ENCODE assay signal across 15 cellular contexts in the genomic region with DNA sequence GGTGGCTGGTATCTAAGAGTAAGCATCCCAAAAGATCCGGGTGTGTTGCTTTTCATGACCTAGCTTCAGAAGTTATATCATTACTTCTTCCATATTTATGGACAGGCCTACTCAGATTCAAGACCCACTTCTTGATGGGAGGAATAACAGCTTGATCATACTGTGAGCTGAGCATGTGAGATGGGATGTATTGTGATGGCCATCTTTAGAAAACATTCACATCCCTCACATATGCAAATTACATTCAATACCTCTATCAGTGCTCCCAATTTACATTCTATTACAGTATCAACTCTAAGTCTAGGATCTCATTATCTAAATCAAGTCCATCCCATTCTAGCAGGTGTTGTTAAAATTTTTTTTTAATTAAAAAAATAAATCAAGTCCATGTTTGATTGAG.
DNase-seq lines count a peak whose midpoint lies in the region; ATAC-seq, FAIRE-seq and TF ChIP-seq lines count a peak whose summit lies in the region.
"Had no signal": no experiment of that assay in that cellular context is flagged by ENCODE, and none has a peak within 500 bp of the region (broad histone marks: within the 10 kb centered on the region; RNA-seq: fewer than 3 reads in every experiment).

No MANE protein-coding gene starts in this region.

- no peaks in the 10 kb centered on the region for H3K23me2 ChIP-seq in H1 (ENCODE audit: low read depth, low read length)

- no peaks in the 10 kb centered on the region for H3K9me3 Mint-ChIP-seq in GM23338
- no peaks in the 10 kb centered on the region for H3K9me3 Mint-ChIP-seq in neural crest cell
- H3K9me3 Mint-ChIP-seq: CD14-positive monocyte; CD8-positive, alpha-beta T cell had no signal

- DNase-seq in GM23338 (ENCODE audit: low spot score): no peak
- no peak for DNase-seq in H1 (ENCODE audit: low read depth in 1 of 2, low spot score in 2 of 2)
- DNase-seq in neural crest cell (ENCODE audit: low read depth, low spot score): no peak
- DNase-seq in DMS 273 treated with DMSO at 0.1 percent for 48 hours (lab: John Stamatoyannopoulos, UW): no peak
- DNase-seq in SW 1271 (lab: John Stamatoyannopoulos, UW): no peak
- no peak for DNase-seq in activated CD4-positive, alpha-beta T cell treated with anti-CD3 and anti-CD28 coated beads for 1 hour
- no peak for DNase-seq in brain microvascular endothelial cell
- DNase-seq: CD8-positive, alpha-beta T cell; COR-L47; GOT3; Karpas-422 had no signal

- peaks cover 57% of the 10 kb centered on the region for H3K4me1 Mint-ChIP-seq in GM23338
- peaks cover 9% of the 10 kb centered on the region for H3K4me1 Mint-ChIP-seq in neural crest cell

- TF ChIP-seq CTCF in GM23338 (conservative IDR thresholded peaks at IDR 0.05; ENCODE audit: low read depth in 2 of 2) (no peak), H1 (IDR thresholded peaks at IDR 0.05; ENCODE audit: control extremely low read depth in 1 of 3, insufficient read depth in 1 of 3, low read depth in 1 of 3, low read length in 3 of 3) (no peak), neural crest cell (conservative IDR thresholded peaks at IDR 0.05) (no peak), brain microvascular endothelial cell (IDR thresholded peaks at IDR 0.05; ENCODE audit: low read depth, low read length, missing control alignments) (no peak)

- H3K4me3 ChIP-seq in GM23338 (no peak overlapping the region), HUES64 (ENCODE audit: low read length) (no peak overlapping the region), H1 (ENCODE audit: extremely low read depth in 1 of 4, insufficient read depth in 2 of 4, low read depth in 3 of 4, low read length in 4 of 4) (no peak overlapping the region), brain microvascular endothelial cell (ENCODE audit: low read depth, low read length) (no peak overlapping the region)

- H3K23ac ChIP-seq in H1 (ENCODE audit: insufficient read length): no peak overlapping the region

- TF ChIP-seq EP300 in H1 (IDR thresholded peaks at IDR 0.05; ENCODE audit: borderline replicate concordance in 1 of 2, low read depth in 2 of 2, low read length in 2 of 2): no peak

- peak overlapping the region; percentile 34; the same call in 1 of the 2 replicates for H2BK20ac ChIP-seq in H1 (ENCODE audit: low read length)

- H4K20me1 ChIP-seq in GM23338 (replicated peaks; ENCODE audit: insufficient read depth) (no peaks in the 10 kb centered on the region), H1 (replicated peaks in 1 of 2; ENCODE audit: control insufficient read depth in 1 of 2, insufficient read depth in 2 of 2, low read length in 2 of 2) (no peaks in the 10 kb centered on the region)

- H3K56ac ChIP-seq in H1 (replicated peaks; ENCODE audit: insufficient read length, low read depth, low read length): no peak overlapping the region

- peak overlapping the region; percentile 89 for H2BK12ac ChIP-seq in H1 (ENCODE audit: low read depth, low read length)

- peaks cover 53% of the 10 kb centered on the region for H3K79me2 ChIP-seq in GM23338 (replicated peaks; ENCODE audit: insufficient read depth)
- peaks cover 0 to 47% of the 10 kb centered on the region in 2 experiments; a peak in 2 of 4 replicates for H3K79me2 ChIP-seq in H1 (ENCODE audit: control insufficient read depth in 1 of 2, insufficient read depth in 2 of 2, low read length in 2 of 2)

- no peak for FAIRE-seq in H1 (lab: Jason Lieb, UNC)
- FAIRE-seq: HepG2 had no signal

- H3K27me3 ChIP-seq in GM23338 (ENCODE audit: insufficient read depth): no peaks in the 10 kb centered on the region
- no peaks in the 10 kb centered on the region for H3K27me3 ChIP-seq in HUES64 (ENCODE audit: insufficient read depth, low read length)
- no peaks in the 10 kb centered on the region for H3K27me3 ChIP-seq in H1 (replicated peaks in 1 of 4; ENCODE audit: control insufficient read depth in 3 of 4, extremely low read depth in 1 of 4, insufficient read depth in 3 of 4, low read length in 3 of 4)
- no peaks in the 10 kb centered on the region for H3K27me3 ChIP-seq in brain microvascular endothelial cell (replicated peaks)

- H3F3A ChIP-seq in GM23338 (replicated peaks; ENCODE audit: low read depth): no peaks in the 10 kb centered on the region

- H3K18ac ChIP-seq in H1 (ENCODE audit: extremely low read depth, low read length): no peak overlapping the region

- TF ChIP-seq RAD21 in H1 (IDR thresholded peaks at IDR 0.05 in 1 of 2, conservative IDR thresholded peaks at IDR 0.05 in 1 of 2; ENCODE audit: low read depth in 2 of 2, low read length in 2 of 2): no peak

- H2BK120ac ChIP-seq in H1 (replicated peaks; ENCODE audit: low read depth, low read length): no peak overlapping the region

- H3K27ac ChIP-seq in GM23338 (ENCODE audit: low read depth) (peak overlapping the region; percentile 56), HUES64 (ENCODE audit: low read depth, low read length) (peak overlapping the region; percentile 55), H1 (ENCODE audit: low read depth, low read length) (0 out of 2 replicates have a peak overlapping the region, but pooled peaks have one; percentile 16), brain microvascular endothelial cell (no peak overlapping the region)

- no peak overlapping the region for H4K5ac ChIP-seq in H1 (ENCODE audit: insufficient read length, low read depth, low read length)

- no peaks in the 10 kb centered on the region for H3K36me3 Mint-ChIP-seq in GM23338 (ENCODE audit: low read depth)
- H3K36me3 Mint-ChIP-seq in neural crest cell (ENCODE audit: low read depth): no peaks in the 10 kb centered on the region

- no peak overlapping the region for H2BK15ac ChIP-seq in H1 (ENCODE audit: low read length)

- H4K8ac ChIP-seq in H1 (ENCODE audit: extremely low read depth, insufficient read depth, low read length): no peak overlapping the region; the same call in 1 of the 2 replicates

- H3K27ac Mint-ChIP-seq in GM23338: peak overlapping the region; percentile 36; the same call in 1 of the 2 replicates
- H3K27ac Mint-ChIP-seq in neural crest cell (ENCODE audit: unreplicated experiment): peak overlapping the region; percentile 27
- H3K27ac Mint-ChIP-seq: CD14-positive monocyte; CD8-positive, alpha-beta T cell had no signal

- ATAC-seq in GM23338: peak; percentile 72
- ATAC-seq: CD8-positive, alpha-beta T cell; HCT116; HepG2 had no signal

- no peaks in the 10 kb centered on the region for H3K9me3 ChIP-seq in HUES64 (ENCODE audit: insufficient read depth, low read depth, low read length)
- H3K9me3 ChIP-seq in H1 (ENCODE audit: insufficient read depth in 2 of 2, low read depth in 1 of 2, low read length in 1 of 2): no peaks in the 10 kb centered on the region

- TF ChIP-seq POLR2A in H1 (IDR thresholded peaks at IDR 0.05; ENCODE audit: control extremely low read depth in 1 of 2, low read depth in 2 of 2, low read length in 2 of 2): no peak

- H4K91ac ChIP-seq in H1 (replicated peaks; ENCODE audit: insufficient read length, low read length): peak overlapping the region; percentile 20

- H2AFZ ChIP-seq in GM23338 (no peak overlapping the region), H1 (ENCODE audit: low read length) (no peak overlapping the region)

- peak overlapping the region; percentile 54; the same call in 1 of the 2 replicates for H2BK5ac ChIP-seq in H1 (ENCODE audit: low read depth, low read length)

- H3K36me3 ChIP-seq in GM23338 (ENCODE audit: insufficient read depth) (no peaks in the 10 kb centered on the region), HUES64 (ENCODE audit: insufficient read depth, low read length) (no peaks in the 10 kb centered on the region), H1 (ENCODE audit: control insufficient read depth in 2 of 4, insufficient read depth in 4 of 4, low read length in 3 of 4) (no peaks in the 10 kb centered on the region; a peak in 1 of 8 replicates), brain microvascular endothelial cell (replicated peaks) (no peaks in the 10 kb centered on the region)

- peaks cover 51% of the 10 kb centered on the region for H3K4me1 ChIP-seq in GM23338 (ENCODE audit: insufficient read depth)
- H3K4me1 ChIP-seq in HUES64 (ENCODE audit: insufficient read depth, low read length): peaks cover 50% of the 10 kb centered on the region
- peaks cover 4 to 22% (median 14%) of the 10 kb centered on the region in 4 experiments; a peak in 5 of 7 replicates for H3K4me1 ChIP-seq in H1 (replicated peaks in 1 of 4; ENCODE audit: control insufficient read depth in 3 of 4, insufficient read depth in 4 of 4, low read length in 3 of 4)

- H3K14ac ChIP-seq in H1 (ENCODE audit: insufficient read length): no peak overlapping the region

- H3K27me3 Mint-ChIP-seq in GM23338 (ENCODE audit: insufficient read depth, low read depth, poor library complexity): no peaks in the 10 kb centered on the region
- H3K27me3 Mint-ChIP-seq in neural crest cell (ENCODE audit: low read depth): no peaks in the 10 kb centered on the region

- in situ Hi-C loops in brain microvascular endothelial cell (cut with HindIII; ENCODE audit: low pct_ligation_motif_present, low sequenced_read_pairs): no loop called here

- H3K79me1 ChIP-seq in H1 (ENCODE audit: low read depth, low read length): no peaks in the 10 kb centered on the region

- H3K9ac ChIP-seq in HUES64 (ENCODE audit: low read depth, low read length): no peak overlapping the region
- no peak overlapping the region for H3K9ac ChIP-seq in H1 (replicated peaks in 1 of 4; ENCODE audit: extremely low read depth in 1 of 4, low read depth in 3 of 4, low read length in 3 of 4)

- POLR2A ChIA-PET in H1 (lab: Charles Lee; ENCODE audit: partially characterized antibody): interaction anchor here (1.0 kb wide), 1 partner anchor 9 kb away, joined by 3 read pairs; no protein-coding TSS in a partner anchor

- CTCF ChIA-PET in H1 (lab: Charles Lee; ENCODE audit: partially characterized antibody): interaction anchor here (0.8 kb wide), 1 partner anchor 9 kb away, joined by 3 read pairs; no protein-coding TSS in a partner anchor

- H3K4ac ChIP-seq in H1 (replicated peaks; ENCODE audit: insufficient read length, low read depth, low read length): no peak overlapping the region

- 82% methylated on average over 1 of the region's 1 CpG for WGBS in HUES64
- 67% methylated on average over 1 of the region's 1 CpG; no CpG with 5 or more reads in 1 of the 2 experiments for WGBS in H1 (ENCODE audit: extremely low coverage in 1 of 2, insufficient coverage in 1 of 2, insufficient read length in 1 of 2, insufficient replicate concordance in 2 of 2, low coverage in 1 of 2, low lambda C conversion rate in 2 of 2, missing lambda C conversion rate in 1 of 2), 2 experiments

- H3K9me2 ChIP-seq in GM23338 (ENCODE audit: insufficient read depth): no peaks in the 10 kb centered on the region

- H3K4me2 ChIP-seq in GM23338 (peak overlapping the region; percentile 22; the same call in 1 of the 2 replicates), H1 (ENCODE audit: insufficient read depth in 1 of 2, low read depth in 2 of 2, low read length in 2 of 2) (peak overlapping the region; percentile 27 to 52; a peak in 3 of 4 replicates)

- H3K4me3 Mint-ChIP-seq in GM23338 (no peak overlapping the region), neural crest cell (no peak overlapping the region)
- H3K4me3 Mint-ChIP-seq: CD14-positive monocyte; CD8-positive, alpha-beta T cell had no signal

- H2AK5ac ChIP-seq in H1 (ENCODE audit: low read depth, low read length): no peak overlapping the region

TF ChIP-seq in H1, 55 proteins besides CTCF, POLR2A, EP300 and RAD21:
- TF ChIP-seq NANOG (IDR thresholded peaks at IDR 0.05; ENCODE audit: insufficient read depth, low read depth, low read length, poor library complexity, severe bottlenecking) (peak; percentile 52), POLR2AphosphoS5 (IDR thresholded peaks at IDR 0.05; ENCODE audit: low read depth, low read length) (no peak)
TF ChIP-seq in H1: peak in this region for 1.
